ENCODE assay signal across 8 cellular contexts in genomic region chr5:150398432-150399157, GRCh38. TPM values are rescaled to one million over a fixed set of nuclear protein-coding genes. Genes with fewer than 3 reads are reported as not detected.
DNase-seq lines count a peak whose midpoint lies in the region; ATAC-seq lines count a peak whose summit lies in the region.

No MANE protein-coding gene starts in this region.

- no peaks in the 10 kb centered on the region for H3K9me3 Mint-ChIP-seq in activated CD8-positive, alpha-beta T cell treated with anti-CD3 and anti-CD28 coated beads, Interleukin-2, amount 10 ng/mL, durations not matched to agents 7 days and 5 days (ENCODE audit: insufficient read depth)
- no peaks in the 10 kb centered on the region for H3K9me3 Mint-ChIP-seq in naive thymus-derived CD8-positive, alpha-beta T cell

- ATAC-seq in HG02943 (IDR thresholded peaks at IDR 0.05; ENCODE audit: low read depth, unreplicated experiment) = peak; percentile 64
- ATAC-seq in activated CD8-positive, alpha-beta T cell treated with anti-CD3 and anti-CD28 coated beads, Interleukin-2, amount 10 ng/mL, durations not matched to agents 7 days and 5 days = peak; percentile 52
- ATAC-seq in naive thymus-derived CD8-positive, alpha-beta T cell = peak; percentile 43 to 57
- ATAC-seq in HG02840 (IDR thresholded peaks at IDR 0.05; ENCODE audit: low FRiP score, unreplicated experiment) = no peak

- no peak overlapping the region for H3K27ac Mint-ChIP-seq in activated CD8-positive, alpha-beta T cell treated with anti-CD3 and anti-CD28 coated beads, Interleukin-2, amount 10 ng/mL, durations not matched to agents 7 days and 5 days
- peak overlapping the region in 8 of 10 donors; percentile 9 to 91 (median 72) for H3K27ac Mint-ChIP-seq in naive thymus-derived CD8-positive, alpha-beta T cell

- H3K36me3 Mint-ChIP-seq in activated CD8-positive, alpha-beta T cell treated with anti-CD3 and anti-CD28 coated beads, Interleukin-2, amount 10 ng/mL, durations not matched to agents 7 days and 5 days (ENCODE audit: low read depth) = peaks cover 60% of the 10 kb centered on the region
- H3K36me3 Mint-ChIP-seq in naive thymus-derived CD8-positive, alpha-beta T cell = peaks cover 0 to 81% (median 13%) of the 10 kb centered on the region in 3 donors

- no peak overlapping the region for H3K4me3 Mint-ChIP-seq in activated CD8-positive, alpha-beta T cell treated with anti-CD3 and anti-CD28 coated beads, Interleukin-2, amount 10 ng/mL, durations not matched to agents 7 days and 5 days
- H3K4me3 Mint-ChIP-seq in naive thymus-derived CD8-positive, alpha-beta T cell = no peak overlapping the region

- POLR2A ChIA-PET in activated CD8-positive, alpha-beta T cell treated with anti-CD3 and anti-CD28 coated beads, Interleukin-2, amount 10 ng/mL, durations not matched to agents 7 days and 5 days (lab: Charles Lee) = interaction anchor here (0.6 to 9.2 kb wide), 6 partner anchors 13 to 52 kb away, joined by 3 to 70 read pairs (median 4); partner anchors contain the start of gene CD74
- POLR2A ChIA-PET in naive thymus-derived CD8-positive, alpha-beta T cell (lab: Charles Lee) = interaction anchor here (1.0 to 1.4 kb wide), 3 partner anchors 12 to 38 kb away, joined by 3 to 8 read pairs (median 5); partner anchors contain the start of gene CD74

- H3K4me1 Mint-ChIP-seq in activated CD8-positive, alpha-beta T cell treated with anti-CD3 and anti-CD28 coated beads, Interleukin-2, amount 10 ng/mL, durations not matched to agents 7 days and 5 days (ENCODE audit: low read depth) = no peaks in the 10 kb centered on the region
- peaks cover 0 to 6% (median 4%) of the 10 kb centered on the region in 4 donors for H3K4me1 Mint-ChIP-seq in naive thymus-derived CD8-positive, alpha-beta T cell

- peak; percentile 17 for DNase-seq in stimulated activated CD4-positive, alpha-beta T cell treated with anti-CD3 and anti-CD28 coated beads, Interleukin-4, amount 100 ng/mL, for 24 hours
- no peak for DNase-seq in stimulated activated CD4-positive, alpha-beta T cell treated with anti-CD3 and anti-CD28 coated beads, Interleukin-4, amount 100 ng/mL, for 1 hour
- DNase-seq in activated CD8-positive, alpha-beta T cell treated with anti-CD3 and anti-CD28 coated beads, Interleukin-2, amount 10 ng/mL, durations not matched to agents 7 days and 5 days = no peak
- peak in 1 of 10 donors; percentile 71 for DNase-seq in naive thymus-derived CD8-positive, alpha-beta T cell
- DNase-seq in kidney tubule cell (ENCODE audit: low spot score) (no peak), NCI-H1694 (lab: John Stamatoyannopoulos, UW) (no peak)

- CTCF ChIA-PET in activated CD8-positive, alpha-beta T cell treated with anti-CD3 and anti-CD28 coated beads, Interleukin-2, amount 10 ng/mL, durations not matched to agents 7 days and 5 days (lab: Charles Lee) = interaction anchor here (0.9 to 6.7 kb wide), 12 partner anchors 11 to 58 kb away, joined by 3 to 42 read pairs (median 5); partner anchors contain the start of genes CD74 and RPS14

- H3K27me3 Mint-ChIP-seq in activated CD8-positive, alpha-beta T cell treated with anti-CD3 and anti-CD28 coated beads, Interleukin-2, amount 10 ng/mL, durations not matched to agents 7 days and 5 days (ENCODE audit: low read depth) = no peaks in the 10 kb centered on the region
- no peaks in the 10 kb centered on the region for H3K27me3 Mint-ChIP-seq in naive thymus-derived CD8-positive, alpha-beta T cell

RNA-seq across cellular contexts. Expression of gene CD74, which starts 14.1 kb away (rescaled TPM):
- 100 to 1,000 TPM; 395 to 407 TPM for total RNA-seq in activated CD8-positive, alpha-beta T cell treated with anti-CD3 and anti-CD28 coated beads, Interleukin-2, amount 10 ng/mL, durations not matched to agents 7 days and 5 days
- total RNA-seq in naive thymus-derived CD8-positive, alpha-beta T cell = 100 to 1,000 TPM; 288 to 293 TPM
- 100 to 1,000 TPM; 310 to 415 (median 407) TPM for polyA plus RNA-seq in naive thymus-derived CD8-positive, alpha-beta T cell

RNA-seq across cellular contexts. Expression of gene TCOF1, which starts 41.1 kb away (rescaled TPM):
- 10 to 100 TPM; 79.0 to 81.3 TPM for total RNA-seq in activated CD8-positive, alpha-beta T cell treated with anti-CD3 and anti-CD28 coated beads, Interleukin-2, amount 10 ng/mL, durations not matched to agents 7 days and 5 days
- 10 to 100 TPM; 61.5 to 64.6 TPM for total RNA-seq in naive thymus-derived CD8-positive, alpha-beta T cell
- 10 to 100 TPM in 1 of 3 donors, 1 to 10 TPM in 2; 1.8 to 24.7 (median 3.3) TPM for polyA plus RNA-seq in naive thymus-derived CD8-positive, alpha-beta T cell

RNA-seq across cellular contexts. Expression of gene RPS14, which starts 50.9 kb away (rescaled TPM):
- total RNA-seq in activated CD8-positive, alpha-beta T cell treated with anti-CD3 and anti-CD28 coated beads, Interleukin-2, amount 10 ng/mL, durations not matched to agents 7 days and 5 days = 1,000 to 10,000 TPM; 2,046 to 2,123 TPM
- 1,000 to 10,000 TPM; 5,539 to 5,586 TPM for total RNA-seq in naive thymus-derived CD8-positive, alpha-beta T cell
- over 10,000 TPM in 2 of 3 donors, 1,000 to 10,000 TPM in 1; 9,910 to 11,694 (median 11,598) TPM for polyA plus RNA-seq in naive thymus-derived CD8-positive, alpha-beta T cell
